23 cellular contexts compared by ENCODE assay signal in the genomic region with DNA sequence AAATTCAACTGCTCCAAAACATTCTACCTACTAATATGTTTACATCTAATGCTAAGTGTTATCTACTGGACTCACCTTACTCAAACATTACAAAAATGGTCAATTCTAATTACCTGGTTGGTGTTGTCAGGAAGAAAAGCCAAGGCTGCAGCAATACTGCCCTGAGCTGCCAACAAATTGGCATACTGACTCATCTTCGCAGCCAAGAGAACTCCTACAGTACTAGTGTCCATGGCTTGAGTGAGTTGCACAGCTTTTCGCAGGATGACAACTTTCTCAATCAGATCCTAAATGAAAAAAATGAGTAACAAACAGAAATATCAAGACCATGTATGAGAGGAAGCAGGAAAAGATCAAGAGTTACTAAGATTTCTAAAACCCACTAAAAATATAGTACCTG. TPM values are rescaled to one million over a fixed set of nuclear protein-coding genes. Genes with fewer than 3 reads are reported as not detected.
"Had no signal": no experiment of that assay in that cellular context is flagged by ENCODE, and none has a peak within 500 bp of the region (broad histone marks: within the 10 kb centered on the region; RNA-seq: fewer than 3 reads in every experiment).

No MANE protein-coding gene starts in this region.

- H3K27ac Mint-ChIP-seq: nephron progenitor cell; stimulated activated memory B cell treated with anti-CD40 and anti-IgM and Interleukin-4, amounts not matched to agents 10 μg/mL and 1 μg/mL and 100 μg/mL, for 72 hours had no signal

- H3K9me3 ChIP-seq: esophagus muscularis mucosa, gastrocnemius medialis, heart right ventricle, left lung, lower lobe of right lung, psoas muscle, right lobe of liver, spleen, tibial artery, upper lobe of left lung, uterus had no signal

- H3K4me3 ChIP-seq: coronary artery, esophagus muscularis mucosa, gastrocnemius medialis, heart right ventricle, left lung, lower lobe of right lung, psoas muscle, right lobe of liver, spleen, tibial artery, upper lobe of left lung, uterus had no signal

- H3K27me3 Mint-ChIP-seq: naive thymus-derived CD4-positive, alpha-beta T cell; stimulated activated memory B cell treated with anti-CD40 and anti-IgM and Interleukin-4, amounts not matched to agents 10 μg/mL and 1 μg/mL and 100 μg/mL, for 72 hours; stimulated activated naive CD8-positive, alpha-beta T cell treated with anti-CD3 and anti-CD28 coated beads, Interleukin-15, Interleukin-2, amounts not matched to agents 100 ng/mL and 50 ng/mL, for 24 hours had no signal

- H3K9me3 Mint-ChIP-seq: naive thymus-derived CD4-positive, alpha-beta T cell; nephron progenitor cell; stimulated activated memory B cell treated with anti-CD40 and anti-IgM and Interleukin-4, amounts not matched to agents 10 μg/mL and 1 μg/mL and 100 μg/mL, for 72 hours; stimulated activated naive CD8-positive, alpha-beta T cell treated with anti-CD3 and anti-CD28 coated beads, Interleukin-15, Interleukin-2, amounts not matched to agents 100 ng/mL and 50 ng/mL, for 24 hours had no signal

- H3K4me1 Mint-ChIP-seq: stimulated activated memory B cell treated with anti-CD40 and anti-IgM and Interleukin-4, amounts not matched to agents 10 μg/mL and 1 μg/mL and 100 μg/mL, for 72 hours had no signal

- H3K4me1 ChIP-seq: esophagus muscularis mucosa, gastrocnemius medialis, left lung, lower lobe of right lung, psoas muscle, right lobe of liver, spleen, tibial artery, upper lobe of left lung, uterus had no signal

- H3K36me3 ChIP-seq: uterus had no signal

- H3K27ac ChIP-seq: coronary artery, esophagus muscularis mucosa, gastrocnemius medialis, heart right ventricle, left lung, lower lobe of right lung, psoas muscle, right lobe of liver, spleen, tibial artery, upper lobe of left lung, uterus had no signal

- ATAC-seq: gastrocnemius medialis; left lung; lower lobe of right lung; naive thymus-derived CD4-positive, alpha-beta T cell; right lobe of liver; stimulated activated memory B cell treated with anti-CD40 and anti-IgM and Interleukin-4, amounts not matched to agents 10 μg/mL and 1 μg/mL and 100 μg/mL, for 72 hours had no signal

- FAIRE-seq: islet of Langerhans had no signal

- H3K27me3 ChIP-seq: esophagus muscularis mucosa, gastrocnemius medialis, heart right ventricle, left lung, right lobe of liver, spleen, tibial artery, upper lobe of left lung, uterus had no signal

- DNase-seq: effector CD4-positive, alpha-beta T cell; gastrocnemius medialis; heart right ventricle; hypothalamus; left lung; lower lobe of right lung; naive thymus-derived CD4-positive, alpha-beta T cell; nephron progenitor cell; psoas muscle; retina; right lobe of liver; spleen; stimulated activated CD4-positive, alpha-beta T cell treated with anti-CD3 and anti-CD28 coated beads, Interleukin-15, amount 100 ng/mL, for 24 hours; stimulated activated CD4-positive, alpha-beta T cell treated with anti-CD3 and anti-CD28 coated beads, Interleukin-1b, Interleukin-23, amount 100 ng/mL, for 48 hours; stimulated activated CD4-positive, alpha-beta T cell treated with anti-CD3 and anti-CD28 coated beads, Interleukin-4, amount 100 ng/mL, for 24 hours; tibial artery; upper lobe of left lung; uterus had no signal

- H3K4me3 Mint-ChIP-seq: naive thymus-derived CD4-positive, alpha-beta T cell; nephron progenitor cell; stimulated activated memory B cell treated with anti-CD40 and anti-IgM and Interleukin-4, amounts not matched to agents 10 μg/mL and 1 μg/mL and 100 μg/mL, for 72 hours; stimulated activated naive CD8-positive, alpha-beta T cell treated with anti-CD3 and anti-CD28 coated beads, Interleukin-15, Interleukin-2, amounts not matched to agents 100 ng/mL and 50 ng/mL, for 24 hours had no signal

RNA-seq across cellular contexts. Expression of a gene that starts 52.7 kb away (rescaled TPM):
- polyA plus RNA-seq: naive thymus-derived CD4-positive, alpha-beta T cell had no signal
